ENCODE assay signal across 14 cellular contexts in the genomic region with DNA sequence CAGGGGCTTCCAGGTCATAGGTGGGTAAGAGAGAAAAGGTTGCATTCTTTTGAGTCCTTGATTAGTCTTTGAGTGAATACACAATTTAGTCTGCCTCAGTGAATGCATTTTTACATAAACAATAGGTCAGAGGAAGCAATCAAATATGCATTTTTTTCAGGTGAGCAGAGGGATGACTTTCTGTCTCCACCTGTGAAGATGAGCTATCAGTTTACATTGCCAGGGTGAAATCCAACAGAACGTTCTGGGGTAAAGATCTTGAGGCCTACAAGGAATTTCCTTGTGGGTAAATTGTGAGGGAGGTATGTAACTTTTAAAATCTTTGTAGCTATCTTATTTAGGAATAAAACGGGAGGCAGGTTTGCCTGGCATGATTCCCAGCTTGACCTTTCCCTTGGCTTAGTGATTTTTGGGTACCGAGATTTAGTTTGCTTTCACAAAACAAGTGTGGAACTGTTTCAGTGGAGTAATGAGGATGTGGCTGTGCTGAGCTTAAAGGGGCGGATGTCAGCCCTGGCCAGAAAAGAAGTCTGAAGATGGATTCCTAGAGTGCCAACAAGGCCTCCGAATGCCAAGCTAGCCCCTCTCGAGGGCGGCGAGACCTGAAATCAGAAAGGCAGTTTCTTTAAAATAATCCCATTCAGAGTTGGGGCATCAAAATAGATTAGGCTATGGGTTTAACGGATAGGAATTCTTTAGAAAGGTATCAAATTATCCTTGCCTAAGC. TPM values are rescaled to one million over a fixed set of nuclear protein-coding genes. Genes with fewer than 3 reads are reported as not detected.
A peak's percentile ranks its signal among the peaks of the same experiment; 100 is the strongest.
DNase-seq lines count a peak whose midpoint lies in the region; ATAC-seq and TF ChIP-seq lines count a peak whose summit lies in the region.
"Had no signal": no experiment of that assay in that cellular context is flagged by ENCODE, and none has a peak within 500 bp of the region (broad histone marks: within the 10 kb centered on the region; RNA-seq: fewer than 3 reads in every experiment).

No MANE protein-coding gene starts in this region.

- no peak overlapping the region for H2BK120ac ChIP-seq in trophoblast cell (ENCODE audit: insufficient read depth, low read length, poor library complexity)

- H3K27ac ChIP-seq in OCI-LY7 (ENCODE audit: low read depth, low read length, poor library complexity, severe bottlenecking): peak overlapping the region; percentile 29
- peak overlapping the region; percentile 52 for H3K27ac ChIP-seq in mammary epithelial cell (ENCODE audit: insufficient read depth, low read depth, low read length)
- no peak overlapping the region for H3K27ac ChIP-seq in trophoblast cell (ENCODE audit: low read depth, low read length)
- H3K27ac ChIP-seq: sigmoid colon, testis had no signal

- H3K9ac ChIP-seq in mammary epithelial cell (ENCODE audit: insufficient read depth, low read length) (no peak overlapping the region), trophoblast cell (ENCODE audit: low read length) (no peak overlapping the region)

- H3K4me2 ChIP-seq in OCI-LY7 (ENCODE audit: low read length): peak overlapping the region; percentile 57
- H3K4me2 ChIP-seq in mammary epithelial cell (ENCODE audit: insufficient read depth, low read depth, low read length): peak overlapping the region; percentile 24
- peak overlapping the region; percentile 16 for H3K4me2 ChIP-seq in trophoblast cell (ENCODE audit: low read length)

- peak overlapping the region; percentile 27 for H2BK12ac ChIP-seq in trophoblast cell (ENCODE audit: low read length)

- H4K8ac ChIP-seq in trophoblast cell (ENCODE audit: low read depth, low read length): no peak overlapping the region

- H3K79me1 ChIP-seq in trophoblast cell (ENCODE audit: low read length): peaks cover 3% of the 10 kb centered on the region

- H3K14ac ChIP-seq in trophoblast cell (ENCODE audit: low read length): no peak overlapping the region

- H2BK5ac ChIP-seq in trophoblast cell (ENCODE audit: low read depth, low read length, poor library complexity): no peak overlapping the region

- DNase-seq in GM12864 (ENCODE audit: low read depth) (no peak), OCI-LY7 (ENCODE audit: low spot score) (no peak), mammary epithelial cell (peak; percentile 77), trophoblast cell (no peak), NCI-H1092 (lab: John Stamatoyannopoulos, UW) (no peak), AML-193 (lab: John Stamatoyannopoulos, UW) (no peak)
- DNase-seq: foreskin fibroblast, kidney, NCI-H1048, NCI-H69, Right ventricle myocardium superior, sigmoid colon, testis had no signal

- H3K4me1 ChIP-seq in OCI-LY7 (ENCODE audit: insufficient read depth, low read length, poor library complexity, severe bottlenecking) (peaks cover 82% of the 10 kb centered on the region), mammary epithelial cell (ENCODE audit: insufficient read depth, low read length) (peaks cover 59% of the 10 kb centered on the region), trophoblast cell (ENCODE audit: control insufficient read depth in 1 of 2, insufficient read depth in 2 of 2, low read length in 2 of 2) (peaks cover 6 to 7% of the 10 kb centered on the region in 2 experiments)

- H3K23ac ChIP-seq in trophoblast cell (ENCODE audit: low read length): no peak overlapping the region

- 38% methylated on average over 9 of the region's 9 CpGs for WGBS in mammary epithelial cell (ENCODE audit: low coverage, missing lambda C conversion rate)
- WGBS in trophoblast cell (ENCODE audit: extremely low coverage, insufficient coverage, insufficient read length): no CpG with 5 or more reads among the region's 9 CpGs

- TF ChIP-seq CTCF in GM12864 (IDR thresholded peaks at IDR 0.05; ENCODE audit: low read depth, low read length, missing control alignments) (no peak), OCI-LY7 (conservative IDR thresholded peaks at IDR 0.05; ENCODE audit: low read length) (no peak), mammary epithelial cell (conservative IDR thresholded peaks at IDR 0.05 in 1 of 2, IDR thresholded peaks at IDR 0.05 in 1 of 2; ENCODE audit: extremely low read depth in 1 of 2, insufficient read depth in 1 of 2, low read depth in 1 of 2, low read length in 2 of 2) (no peak)

- dilution Hi-C loops in mammary epithelial cell (cut with HindIII; ENCODE audit: low sequenced_read_pairs): no loop called here

- in situ Hi-C loops in mammary epithelial cell (cut with MboI; ENCODE audit: low sequenced_read_pairs in 2 of 2): no loop called here

- H2AFZ ChIP-seq in OCI-LY7 (ENCODE audit: low read length): no peak overlapping the region
- peak overlapping the region; percentile 9 for H2AFZ ChIP-seq in mammary epithelial cell (ENCODE audit: low read depth, low read length)
- no peak overlapping the region for H2AFZ ChIP-seq in trophoblast cell (ENCODE audit: insufficient read depth, low read length, poor library complexity)

- H3K9me3 ChIP-seq in OCI-LY7 (ENCODE audit: low read length) (no peaks in the 10 kb centered on the region), mammary epithelial cell (replicated peaks; ENCODE audit: insufficient read depth, low read length) (no peaks in the 10 kb centered on the region), trophoblast cell (ENCODE audit: insufficient read depth, low read depth, low read length) (no peaks in the 10 kb centered on the region)
- H3K9me3 ChIP-seq: sigmoid colon, testis had no signal

- ATAC-seq in GM18868 (IDR thresholded peaks at IDR 0.05; ENCODE audit: unreplicated experiment): no peak

- H3K36me3 ChIP-seq in OCI-LY7 (ENCODE audit: insufficient read depth, low read length) (peaks cover 96% of the 10 kb centered on the region), mammary epithelial cell (ENCODE audit: insufficient read depth, low read length) (no peaks in the 10 kb centered on the region), trophoblast cell (ENCODE audit: control insufficient read depth in 1 of 2, insufficient read depth in 2 of 2, low read length in 2 of 2) (no peaks in the 10 kb centered on the region)
- H3K36me3 ChIP-seq: sigmoid colon had no signal

- peaks cover 98% of the 10 kb centered on the region for H3K79me2 ChIP-seq in OCI-LY7 (ENCODE audit: insufficient read depth, low read depth, low read length)
- peaks cover 72% of the 10 kb centered on the region for H3K79me2 ChIP-seq in mammary epithelial cell (ENCODE audit: insufficient read depth, low read length)
- H3K79me2 ChIP-seq in trophoblast cell (ENCODE audit: control insufficient read depth, insufficient read depth, low read length, poor library complexity): no peaks in the 10 kb centered on the region

- H4K12ac ChIP-seq in trophoblast cell (ENCODE audit: low read depth, low read length): no peak overlapping the region

- H3K9me2 ChIP-seq in OCI-LY7 (ENCODE audit: insufficient read depth, low read length): no peaks in the 10 kb centered on the region

- no peak overlapping the region for H4K91ac ChIP-seq in trophoblast cell (ENCODE audit: low read depth, low read length)

- H3K27me3 ChIP-seq in mammary epithelial cell (ENCODE audit: insufficient read depth, low read length) (no peaks in the 10 kb centered on the region), trophoblast cell (ENCODE audit: insufficient read depth, low read length) (no peaks in the 10 kb centered on the region)
- H3K27me3 ChIP-seq: sigmoid colon, testis had no signal

- no peak overlapping the region for H2AK5ac ChIP-seq in trophoblast cell (ENCODE audit: low read length)

- H3K18ac ChIP-seq in trophoblast cell (ENCODE audit: low read length): no peak overlapping the region

- H3K4me3 ChIP-seq in GM12864 (ENCODE audit: low read depth, low read length) (peak overlapping the region; percentile 29), OCI-LY7 (ENCODE audit: low read depth, low read length, poor library complexity, severe bottlenecking) (no peak overlapping the region), mammary epithelial cell (replicated peaks in 1 of 3; ENCODE audit: insufficient read depth in 1 of 3, low read depth in 2 of 3, low read length in 3 of 3) (no peak overlapping the region), trophoblast cell (ENCODE audit: low read depth, low read length) (no peak overlapping the region)
- H3K4me3 ChIP-seq: sigmoid colon, testis had no signal

- CTCF ChIA-PET in OCI-LY7 (lab: Charles Lee; ENCODE audit: unreplicated experiment) (interaction anchor here (1.0 kb wide), 1 partner anchor 9 kb away, joined by 3 read pairs; no protein-coding TSS in a partner anchor), mammary epithelial cell (lab: Charles Lee; ENCODE audit: low non-redundant PET) (no interaction called here)

- POLR2A ChIA-PET in OCI-LY7 (lab: Charles Lee): interaction anchor here (0.7 to 3.2 kb wide), 6 partner anchors 10 to 89 kb away, joined by 3 to 12 read pairs (median 4); no protein-coding TSS in a partner anchor

- no peak overlapping the region for H3K4ac ChIP-seq in trophoblast cell (ENCODE audit: low read depth, low read length)

- BruUV-seq in OCI-LY7 (replicated peaks; lab: Mats Ljungman, UMichigan) (TSS peak; percentile 8), mammary epithelial cell (replicated peaks; lab: Mats Ljungman, UMichigan) (TSS peak; percentile 69)

- intact Hi-C loops in OCI-LY7 (cut with micrococcal nuclease; ENCODE audit: unreplicated experiment): no loop called here
- intact Hi-C loops in mammary epithelial cell (cut with micrococcal nuclease): no loop called here

- peaks cover 66% of the 10 kb centered on the region for H4K20me1 ChIP-seq in OCI-LY7 (ENCODE audit: insufficient read depth, low read length)
- H4K20me1 ChIP-seq in mammary epithelial cell (ENCODE audit: insufficient read depth, low read length): no peaks in the 10 kb centered on the region

RNA-seq across cellular contexts. Expression of a gene that starts 29.5 kb away (rescaled TPM):
- 98.7 and 148 TPM in 2 replicates for total RNA-seq in OCI-LY7 (2014; rRNA removed; shearing (Covaris generic))
- total RNA-seq in OCI-LY7 (2022) (133 and 169 TPM in 2 replicates), mammary epithelial cell (10 to 100 TPM; 17.4 to 33.8 TPM)
- polyA plus RNA-seq in mammary epithelial cell: 8.6 TPM
- polyA minus RNA-seq in mammary epithelial cell: 24.3 TPM
- polyA plus RNA-seq in trophoblast cell (2013): 8.3 and 8.9 TPM in 2 replicates
